ENCODE assay signal across 28 cellular contexts in the genomic region with DNA sequence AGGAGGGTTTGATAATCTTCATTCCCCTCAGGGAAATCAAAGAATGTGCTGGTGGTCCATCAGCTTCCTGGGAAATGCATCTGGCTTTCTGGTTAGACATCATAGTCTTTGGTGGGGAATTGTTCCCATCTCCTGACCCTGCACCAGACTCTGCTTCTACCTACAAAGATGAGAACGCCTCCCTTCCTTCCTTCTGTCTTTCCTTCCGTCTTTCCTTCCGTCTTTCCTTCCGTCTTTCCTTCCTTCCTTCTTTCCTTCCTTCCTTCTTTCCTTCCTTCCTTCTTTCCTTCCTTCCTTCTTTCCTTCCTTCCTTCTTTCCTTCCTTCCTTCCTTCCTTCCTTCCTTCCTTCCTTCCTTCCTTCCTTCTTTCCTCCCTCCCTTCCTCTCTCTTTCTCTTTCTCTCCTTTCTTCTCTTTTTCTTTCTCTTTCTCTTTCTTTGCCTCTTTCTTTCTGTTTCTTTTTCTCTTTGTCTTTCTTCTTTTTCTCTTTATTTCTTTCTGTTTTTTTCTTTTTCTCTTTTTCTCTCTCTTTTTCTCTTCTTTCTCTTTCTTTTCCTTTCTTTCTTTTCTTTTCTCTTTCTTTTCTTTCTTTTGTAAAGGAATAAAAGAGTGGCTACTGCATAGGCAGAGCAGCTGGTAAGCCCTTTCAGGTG.
"Had no signal": no experiment of that assay in that cellular context is flagged by ENCODE, and none has a peak within 500 bp of the region (broad histone marks: within the 10 kb centered on the region; RNA-seq: fewer than 3 reads in every experiment).

No MANE protein-coding gene starts in this region.

- H3K4me3 Mint-ChIP-seq: effector memory CD8-positive, alpha-beta T cell; mesothelial cell of epicardium; naive B cell; natural killer cell treated with Interleukin-12 subunit alpha and Interleukin-12 subunit beta and Interleukin-15 and Interleukin-18, amount 100 ng/mL, for 72 hours; neural crest cell; stimulated activated effector memory CD8-positive, alpha-beta T cell treated with anti-CD3 and anti-CD28 coated beads, Interleukin-12 subunit alpha, Interleukin-12 subunit beta, amount 100 ng/mL, for 72 hours; stimulated activated naive CD8-positive, alpha-beta T cell treated with anti-CD3 and anti-CD28 coated beads, Interleukin-15, Interleukin-2, amounts not matched to agents 100 ng/mL and 50 ng/mL, for 24 hours had no signal

- H3K4me1 Mint-ChIP-seq: stimulated activated effector memory CD8-positive, alpha-beta T cell treated with anti-CD3 and anti-CD28 coated beads, Interleukin-12 subunit alpha, Interleukin-12 subunit beta, amount 100 ng/mL, for 72 hours had no signal

- FAIRE-seq: endometrium, kidney had no signal

- H3K36me3 Mint-ChIP-seq: mesothelial cell of epicardium; natural killer cell treated with Interleukin-12 subunit alpha and Interleukin-12 subunit beta and Interleukin-15 and Interleukin-18, amount 100 ng/mL, for 72 hours had no signal

- H3K9me3 ChIP-seq: esophagus squamous epithelium, mucosa of descending colon, neutrophil, prostate gland, right atrium auricular region, sigmoid colon, thoracic aorta, tibial nerve, upper lobe of right lung, uterus had no signal

- H3K27ac Mint-ChIP-seq: effector memory CD8-positive, alpha-beta T cell; mesothelial cell of epicardium; natural killer cell treated with Interleukin-12 subunit alpha and Interleukin-12 subunit beta and Interleukin-15 and Interleukin-18, amount 100 ng/mL, for 72 hours; stimulated activated effector memory CD8-positive, alpha-beta T cell treated with anti-CD3 and anti-CD28 coated beads, Interleukin-12 subunit alpha, Interleukin-12 subunit beta, amount 100 ng/mL, for 72 hours; stimulated activated naive CD8-positive, alpha-beta T cell treated with anti-CD3 and anti-CD28 coated beads, Interleukin-15, Interleukin-2, amounts not matched to agents 100 ng/mL and 50 ng/mL, for 24 hours had no signal

- H3K27me3 ChIP-seq: esophagus squamous epithelium, neutrophil, right atrium auricular region, sigmoid colon, tibial nerve, upper lobe of right lung, uterus had no signal

- H3K79me2 ChIP-seq: parathyroid adenoma had no signal

- H3K4me3 ChIP-seq: coronary artery, esophagus squamous epithelium, lung, mucosa of descending colon, prostate gland, right atrium auricular region, sigmoid colon, thoracic aorta, tibial nerve, upper lobe of right lung, uterus had no signal

- ATAC-seq: effector memory CD8-positive, alpha-beta T cell; left lobe of liver; mucosa of descending colon; natural killer cell treated with Interleukin-12 subunit alpha and Interleukin-12 subunit beta and Interleukin-15 and Interleukin-18, amount 100 ng/mL, for 72 hours; stimulated activated effector memory CD8-positive, alpha-beta T cell treated with anti-CD3 and anti-CD28 coated beads, Interleukin-12 subunit alpha, Interleukin-12 subunit beta, amount 100 ng/mL, for 72 hours; upper lobe of right lung had no signal

- H2AFZ ChIP-seq: parathyroid adenoma had no signal

- H3K27me3 Mint-ChIP-seq: stimulated activated naive CD8-positive, alpha-beta T cell treated with anti-CD3 and anti-CD28 coated beads, Interleukin-15, Interleukin-2, amounts not matched to agents 100 ng/mL and 50 ng/mL, for 24 hours had no signal

- H3K4me1 ChIP-seq: esophagus squamous epithelium, parathyroid adenoma, prostate gland, uterus had no signal

- H3K36me3 ChIP-seq: esophagus squamous epithelium, neutrophil, prostate gland, right atrium auricular region, sigmoid colon, thoracic aorta, tibial nerve, upper lobe of right lung, uterus had no signal

- H3K27ac ChIP-seq: coronary artery, esophagus squamous epithelium, neutrophil, parathyroid adenoma, prostate gland, right atrium auricular region, sigmoid colon, thoracic aorta, tibial nerve, upper lobe of right lung, uterus had no signal

- DNase-seq: effector memory CD8-positive, alpha-beta T cell; erythroblast; esophagus squamous epithelium; foreskin melanocyte; kidney; mesenchymal stem cell; mucosa of descending colon; naive B cell; sigmoid colon; stimulated activated CD4-positive, alpha-beta T cell treated with anti-CD3 and anti-CD28 coated beads, Interleukin-2, amount 100 ng/mL, for 24 hours; stimulated activated CD4-positive, alpha-beta T cell treated with anti-CD3 and anti-CD28 coated beads, Interleukin-4, amount 100 ng/mL, for 24 hours; upper lobe of right lung; uterus had no signal

- H3K9ac ChIP-seq: parathyroid adenoma had no signal

- H3K9me3 Mint-ChIP-seq: effector memory CD8-positive, alpha-beta T cell; mesothelial cell of epicardium; natural killer cell treated with Interleukin-12 subunit alpha and Interleukin-12 subunit beta and Interleukin-15 and Interleukin-18, amount 100 ng/mL, for 72 hours; neural crest cell; stimulated activated naive CD8-positive, alpha-beta T cell treated with anti-CD3 and anti-CD28 coated beads, Interleukin-15, Interleukin-2, amounts not matched to agents 100 ng/mL and 50 ng/mL, for 24 hours had no signal
